20 cellular contexts compared by ENCODE assay signal in genomic region chr12:130815028-130815741, GRCh38. TPM values are rescaled to one million over a fixed set of nuclear protein-coding genes. Genes with fewer than 3 reads are reported as not detected.
DNase-seq lines count a peak whose midpoint lies in the region; ATAC-seq, FAIRE-seq and TF ChIP-seq lines count a peak whose summit lies in the region.
"Had no signal": no experiment of that assay in that cellular context is flagged by ENCODE, and none has a peak within 500 bp of the region (broad histone marks: within the 10 kb centered on the region; RNA-seq: fewer than 3 reads in every experiment).

No MANE protein-coding gene starts in this region.

- 94 to 95% methylated on average over 14 of the region's 14 CpGs for WGBS in GM23248 (ENCODE audit: low coverage in 1 of 2, low lambda C conversion rate in 2 of 2, missing lambda C conversion rate in 2 of 2), 2 experiments

- no peaks in the 10 kb centered on the region for H3K4me1 ChIP-seq in GM23248 (ENCODE audit: insufficient read depth)
- H3K4me1 ChIP-seq: pancreas had no signal

- peaks cover 62% of the 10 kb centered on the region for H3K4me1 Mint-ChIP-seq in glutamatergic neuron (ENCODE audit: low read depth, unreplicated experiment)

- H3F3A ChIP-seq in GM23248 (ENCODE audit: insufficient read depth), result no peaks in the 10 kb centered on the region

- peak overlapping the region; percentile 88 for H3K27ac Mint-ChIP-seq in glutamatergic neuron (ENCODE audit: unreplicated experiment)

- no peak for ATAC-seq in GM21447 (IDR thresholded peaks at IDR 0.05; ENCODE audit: unreplicated experiment)
- ATAC-seq: activated CD4-positive, CD25-positive, alpha-beta regulatory T cell treated with anti-CD3 and anti-CD28 coated beads, Interleukin-2, amount 50 U/mL, for 24 hours; esophagus mucosa; K562; Panc1; pancreas had no signal

- in situ Hi-C loops in GM23248 (cut with MboI), result no loop called here

- no peak overlapping the region for H3K27ac ChIP-seq in GM23248
- H3K27ac ChIP-seq: pancreas, SK-N-MC had no signal

- H3K79me2 ChIP-seq in GM23248 (ENCODE audit: insufficient read depth), result peaks cover 38% of the 10 kb centered on the region

- DNase-seq in GM12892 (ENCODE audit: insufficient read length) (no peak), NCI-H2171 treated with DMSO at 0.1 percent for 48 hours (lab: John Stamatoyannopoulos, UW) (peak; percentile 31), glutamatergic neuron (no peak), retina (peak; percentile 73), GM23248 (no peak)
- DNase-seq in stimulated activated CD8-positive, alpha-beta memory T cell treated with anti-CD3 and anti-CD28 coated beads, Interleukin-4, amount 100 ng/mL, for 48 hours, result no peak
- DNase-seq in stimulated activated CD4-positive, alpha-beta T cell treated with anti-CD3 and anti-CD28 coated beads, Interleukin-2, amount 100 ng/mL, for 48 hours, result no peak
- DNase-seq: GOT3; MV-4-11; NCI-H2081 treated with DMSO at 0.1 percent for 48 hours; pancreas; stimulated activated CD4-positive, alpha-beta T cell treated with anti-CD3 and anti-CD28 coated beads, Interleukin-4, amount 100 ng/mL, for 1 hour; T-helper 9 cell had no signal

- H2AFZ ChIP-seq in GM23248, result no peak overlapping the region

- H3K27me3 Mint-ChIP-seq in glutamatergic neuron (ENCODE audit: unreplicated experiment), result peaks cover 4% of the 10 kb centered on the region

- peaks cover 3% of the 10 kb centered on the region for H3K9me3 Mint-ChIP-seq in glutamatergic neuron (ENCODE audit: unreplicated experiment)

- peak overlapping the region; percentile 59 for H3K4me3 Mint-ChIP-seq in glutamatergic neuron (ENCODE audit: unreplicated experiment)

- no peaks in the 10 kb centered on the region for H3K9me3 ChIP-seq in GM23248 (ENCODE audit: low read depth)
- H3K9me3 ChIP-seq: pancreas had no signal

- peaks cover 4% of the 10 kb centered on the region; the same call in 1 of the 2 replicates for H3K36me3 ChIP-seq in GM23248 (ENCODE audit: low read depth)
- H3K36me3 ChIP-seq: pancreas had no signal

- no peaks in the 10 kb centered on the region for H3K9me2 ChIP-seq in GM23248 (ENCODE audit: insufficient read depth)

- H3K4me3 ChIP-seq in GM23248, result no peak overlapping the region
- H3K4me3 ChIP-seq: K562, pancreas, SK-N-MC had no signal

- H3K4me2 ChIP-seq in GM23248 (ENCODE audit: unreplicated experiment), result no peak overlapping the region

- H3K36me3 Mint-ChIP-seq in glutamatergic neuron (ENCODE audit: unreplicated experiment), result peaks cover 4% of the 10 kb centered on the region

- no peak overlapping the region for H3K9ac ChIP-seq in GM23248

- no peak for TF ChIP-seq CTCF in glutamatergic neuron (IDR thresholded peaks at IDR 0.05; ENCODE audit: partially characterized antibody, unreplicated experiment)

- no peaks in the 10 kb centered on the region for H4K20me1 ChIP-seq in GM23248 (ENCODE audit: insufficient read depth)

- no peak for TF ChIP-seq POLR2A in GM12892 (IDR thresholded peaks at IDR 0.05; ENCODE audit: low read depth, low read length)

- no peaks in the 10 kb centered on the region for H3K27me3 ChIP-seq in GM23248 (replicated peaks; ENCODE audit: insufficient read depth)
- H3K27me3 ChIP-seq: pancreas had no signal

- FAIRE-seq in GM12892 (lab: Jason Lieb, UNC), result peak; percentile 96
- FAIRE-seq: bronchial epithelial cell, K562, pancreas had no signal

RNA-seq across cellular contexts. Expression of gene STX2, which starts 23.9 kb away (rescaled TPM):
- polyA plus RNA-seq in GM12892 (2012; ENCODE audit: missing spikeins), result 13.8 TPM
- 76.5 TPM for total RNA-seq in glutamatergic neuron (ENCODE audit: unreplicated experiment)
- 45.5 and 46.9 TPM in 2 replicates for total RNA-seq in GM23248 (2014; rRNA removed; shearing (Covaris generic))
- polyA plus RNA-seq in GM23248 (2016; fragmentation: Nextera tagmentation; extraction: Ambion mirVana), result 28.9 and 30.1 TPM in 2 replicates

RNA-seq across cellular contexts. Expression of gene RAN, which starts 56.7 kb away (rescaled TPM):
- 1,760 TPM for polyA plus RNA-seq in GM12892 (2012; ENCODE audit: missing spikeins)
- 766 TPM for total RNA-seq in glutamatergic neuron (ENCODE audit: unreplicated experiment)
- 389 and 541 TPM in 2 replicates for total RNA-seq in GM23248 (2014; rRNA removed; shearing (Covaris generic))
- polyA plus RNA-seq in GM23248 (2016; fragmentation: Nextera tagmentation; extraction: Ambion mirVana), result 1,090 and 1,115 TPM in 2 replicates

Comparison
In these comparisons a context has a peak if more than half of its experiments do, and no peak if none do; other contexts are left out.
1. DNase-seq: peak in NCI-H2171 treated with DMSO at 0.1 percent for 48 hours (single experiment) and retina (single experiment); none in GM12892 (single experiment), glutamatergic neuron (single experiment), stimulated activated CD8-positive, alpha-beta memory T cell treated with anti-CD3 and anti-CD28 coated beads, Interleukin-4, amount 100 ng/mL, for 48 hours (single experiment), GM23248 (single experiment) and stimulated activated CD4-positive, alpha-beta T cell treated with anti-CD3 and anti-CD28 coated beads, Interleukin-2, amount 100 ng/mL, for 48 hours (0 of 2).